In genomic region chr5:173055983-173056782, GRCh38 we compare ENCODE assay signal across 1 cellular context.
A peak's percentile ranks its signal among the peaks of the same experiment; 100 is the strongest.
TF ChIP-seq lines count a peak whose summit lies in the region.

Gene CREBRF, plus strand, starts transcription at chr5:173056352. Its CDS starts 24,424 bp downstream, at chr5:173080776.

TF ChIP-seq in K562, 482 proteins besides CTCF, POLR2A, EP300 and RAD21 (continued from another document and continues in another):
- TF ChIP-seq ZBTB40 (IDR thresholded peaks at IDR 0.05) (peak; percentile 75), ZBTB40 (CRISPR knock-in tag; IDR thresholded peaks at IDR 0.05) (no peak), PPARD (CRISPR knock-in tag; IDR thresholded peaks at IDR 0.05) (no peak), PRPF4 (IDR thresholded peaks at IDR 0.05; ENCODE audit: insufficient read depth, low read depth, low read length, poor library complexity, severe bottlenecking) (no peak), TBL1XR1 (IDR thresholded peaks at IDR 0.05; ENCODE audit: low read length in 2 of 2) (peak in 1 of 2 experiments; percentile 35; a peak in 1 of 4 replicates), SP1 (CRISPR knock-in tag; IDR thresholded peaks at IDR 0.05) (peak; percentile 86), FUS (optimal IDR thresholded peaks at IDR 0.05; ENCODE audit: low read depth, low read length) (no peak), ZNF316 (IDR thresholded peaks at IDR 0.05) (no peak), RNF219 (CRISPR knock-in tag; IDR thresholded peaks at IDR 0.05) (no peak), ZNF584 (CRISPR knock-in tag; IDR thresholded peaks at IDR 0.05; ENCODE audit: low read depth) (no peak), ZNF717 (CRISPR knock-in tag; IDR thresholded peaks at IDR 0.05) (no peak), PTTG1 (tag; IDR thresholded peaks at IDR 0.05; ENCODE audit: low read depth) (no peak), ZNF384 (IDR thresholded peaks at IDR 0.05; ENCODE audit: low read depth, low read length) (no peak), RREB1 (CRISPR knock-in tag; IDR thresholded peaks at IDR 0.05) (peak; percentile 92), SRF (CRISPR knock-in tag; IDR thresholded peaks at IDR 0.05) (peak in 1 of 2 experiments; percentile 75; a peak in 2 of 4 replicates), ZC3H8 (IDR thresholded peaks at IDR 0.05) (no peak), TFE3 (CRISPR knock-in tag; IDR thresholded peaks at IDR 0.05) (peak; percentile 94), MBD2 (IDR thresholded peaks at IDR 0.05; ENCODE audit: borderline replicate concordance, low read depth) (peak; percentile 82; the same call in 1 of the 2 replicates), NBN (IDR thresholded peaks at IDR 0.05; ENCODE audit: low read depth) (no peak; the same call in 1 of the 2 replicates)
